In the genomic region with DNA sequence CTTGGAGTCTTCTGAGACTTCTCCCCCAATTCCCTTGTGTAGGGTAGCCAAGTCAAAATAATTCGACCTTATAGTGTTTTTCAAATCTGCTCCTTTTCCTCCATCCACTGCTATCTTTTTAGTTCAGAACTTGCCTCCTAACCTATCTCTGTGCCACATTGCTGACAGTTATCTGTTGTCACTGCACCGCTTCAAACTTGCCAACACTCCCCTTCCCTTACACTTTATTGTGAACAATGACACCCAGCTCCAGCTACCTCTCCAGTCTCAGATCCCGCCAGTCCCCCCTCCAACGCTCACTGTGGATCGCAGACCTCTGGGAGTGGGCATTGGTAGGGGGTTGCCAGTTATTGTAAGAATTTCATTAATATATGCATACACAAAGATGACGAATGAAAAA, we compare ENCODE assay signal across 25 cellular contexts.
"Had no signal": no experiment of that assay in that cellular context is flagged by ENCODE, and none has a peak within 500 bp of the region (broad histone marks: within the 10 kb centered on the region; RNA-seq: fewer than 3 reads in every experiment).

No MANE protein-coding gene starts in this region.

- H3K4me3 ChIP-seq: ascending aorta, body of pancreas, Peyer's patch, SJSA1 had no signal

- DNase-seq: activated CD4-positive, alpha-beta T cell treated with anti-CD3 and anti-CD28 coated beads for 4 hours; activated CD8-positive, alpha-beta memory T cell treated with anti-CD3 and anti-CD28 coated beads, Interleukin-2, amount 50 U/mL, for 48 hours; activated CD8-positive, alpha-beta T cell treated with anti-CD3 and anti-CD28 coated beads for 36 hours; activated effector memory CD4-positive, alpha-beta T cell treated with Interleukin-2 at 50 U/mL for 16 hours; activated naive CD4-positive, alpha-beta T cell; activated T-cell treated with anti-CD3 and anti-CD28 coated beads, Interleukin-2, amount 50 U/mL, for 24 hours; body of pancreas; Kasumi-1; KBM-7; NCI-H1105 treated with DMSO at 0.1 percent for 48 hours; NCI-H146; NCI-H1930; NCI-H2107; NCI-H2171 treated with DMSO at 0.1 percent for 48 hours; NCI-H226; NCI-H526; NCI-H82; Peyer's patch; SHP77; SW 1271; WERI-Rb-1 had no signal

- H3K36me3 ChIP-seq: ascending aorta, Peyer's patch, SJSA1, WERI-Rb-1 had no signal

- H3K27me3 ChIP-seq: ascending aorta, body of pancreas, Peyer's patch, SJSA1 had no signal

- ATAC-seq: activated CD8-positive, alpha-beta T cell treated with anti-CD3 and anti-CD28 coated beads for 36 hours; body of pancreas; SK-N-SH treated with all-trans-retinoic acid at 6 μM for 48 hours had no signal

- H3K9me3 ChIP-seq: ascending aorta, body of pancreas, Peyer's patch, SJSA1 had no signal

- H3K27ac ChIP-seq: ascending aorta, body of pancreas, Peyer's patch, RWPE1, SJSA1, WERI-Rb-1 had no signal

- H3K4me1 ChIP-seq: Peyer's patch had no signal
